In genomic region chr9:88534456-88535225, GRCh38 we compare ENCODE assay signal across 8 cellular contexts. TPM values are rescaled to one million over a fixed set of nuclear protein-coding genes. Genes with fewer than 3 reads are reported as not detected.
DNase-seq lines count a peak whose midpoint lies in the region; ATAC-seq and TF ChIP-seq lines count a peak whose summit lies in the region.

Gene NXNL2, plus strand, starts transcription at chr9:88535178. Its CDS starts 257 bp downstream, at chr9:88535435.

- ATAC-seq in activated naive CD4-positive, alpha-beta T cell treated with anti-CD3 and anti-CD28 coated beads, Interleukin-2, amount 50 U/mL, for 72 hours = peak; percentile 29 to 55
- ATAC-seq in Right ventricle myocardium superior (ENCODE audit: poor library complexity) = peak; percentile 75
- no peak for ATAC-seq in GM18867 (IDR thresholded peaks at IDR 0.05; ENCODE audit: unreplicated experiment)
- no peak for ATAC-seq in GM19351 (IDR thresholded peaks at IDR 0.05; ENCODE audit: unreplicated experiment)
- no peak for ATAC-seq in HG03097 (IDR thresholded peaks at IDR 0.05; ENCODE audit: low FRiP score, unreplicated experiment)

- CTCF ChIA-PET in Caco-2 (lab: Charles Lee) = interaction anchor here (0.6 kb wide), 2 partner anchors 16 to 827 kb away, joined by 3 to 5 read pairs; no protein-coding TSS in a partner anchor

- H3K36me3 Mint-ChIP-seq in Caco-2 (ENCODE audit: insufficient read depth, unreplicated experiment) = peaks cover 5% of the 10 kb centered on the region
- no peaks in the 10 kb centered on the region for H3K36me3 Mint-ChIP-seq in activated naive CD4-positive, alpha-beta T cell treated with anti-CD3 and anti-CD28 coated beads, Interleukin-2, amount 50 U/mL, for 72 hours

- H3K27ac Mint-ChIP-seq in Caco-2 (ENCODE audit: unreplicated experiment) = peak within 1 kb of the TSS; percentile 63
- no peak within 1 kb of the TSS for H3K27ac Mint-ChIP-seq in activated naive CD4-positive, alpha-beta T cell treated with anti-CD3 and anti-CD28 coated beads, Interleukin-2, amount 50 U/mL, for 72 hours

- H3K27ac ChIP-seq in osteoblast (ENCODE audit: low read depth, low read length) = peak within 1 kb of the TSS; percentile 92

- H3K9me3 Mint-ChIP-seq in Caco-2 (ENCODE audit: unreplicated experiment) = no peaks in the 10 kb centered on the region
- H3K9me3 Mint-ChIP-seq in activated naive CD4-positive, alpha-beta T cell treated with anti-CD3 and anti-CD28 coated beads, Interleukin-2, amount 50 U/mL, for 72 hours = no peaks in the 10 kb centered on the region

- peak within 1 kb of the TSS; percentile 80 for H2AFZ ChIP-seq in osteoblast (ENCODE audit: low read length)

- H3K36me3 ChIP-seq in Caco-2 (ENCODE audit: control insufficient read depth, insufficient read depth, low read length) (no peaks in the 10 kb centered on the region), osteoblast (ENCODE audit: insufficient read depth, low read length) (peaks cover 12% of the 10 kb centered on the region)

- peak within 1 kb of the TSS; percentile 80 for H3K4me3 Mint-ChIP-seq in Caco-2 (ENCODE audit: unreplicated experiment)

- no peaks in the 10 kb centered on the region for H3K27me3 ChIP-seq in Caco-2 (replicated peaks; ENCODE audit: control insufficient read depth, insufficient read depth, low read length)
- H3K27me3 ChIP-seq in osteoblast (ENCODE audit: insufficient read depth, low read length) = no peaks in the 10 kb centered on the region

- peaks cover 9% of the 10 kb centered on the region for H4K20me1 ChIP-seq in osteoblast (ENCODE audit: insufficient read depth, low read length)

- peaks cover 12% of the 10 kb centered on the region for H3K4me1 Mint-ChIP-seq in Caco-2 (ENCODE audit: low read depth, unreplicated experiment)

- intact Hi-C loops in Caco-2 (cut with micrococcal nuclease; ENCODE audit: unreplicated experiment) = loop anchor here (5.0 to 10.0 kb wide), 2 partner anchors 50 to 147 kb away; partner anchors contain the start of gene SPIN1
- intact Hi-C loops in Right ventricle myocardium superior (cut with DNase I) = no loop called here

- no TSS peak for BruUV-seq in Caco-2 (replicated peaks; lab: Mats Ljungman, UMichigan)

- H3K79me2 ChIP-seq in osteoblast (ENCODE audit: insufficient read depth, low read length) = peaks cover 54% of the 10 kb centered on the region

- no peaks in the 10 kb centered on the region for H3K27me3 Mint-ChIP-seq in Caco-2 (ENCODE audit: insufficient read depth, unreplicated experiment)

- H3K9me3 ChIP-seq in Caco-2 = no peaks in the 10 kb centered on the region
- no peaks in the 10 kb centered on the region for H3K9me3 ChIP-seq in osteoblast (ENCODE audit: low read depth, low read length)

- DNase-seq in Caco-2 (peak; percentile 86 to 91), NCI-H226 (peak; percentile 83), Right ventricle myocardium superior (peak; percentile 80), osteoblast (ENCODE audit: insufficient read length, low spot score, missing footprints) (peak; percentile 96)
- no peak for DNase-seq in activated naive CD4-positive, alpha-beta T cell treated with anti-CD3 and anti-CD28 coated beads, Interleukin-2, amount 50 U/mL, for 72 hours (ENCODE audit: low spot score in 2 of 2)

- H3K4me3 ChIP-seq in Caco-2 (ENCODE audit: low read depth, low read length) (peak within 1 kb of the TSS; percentile 65), osteoblast (ENCODE audit: insufficient read depth, low read length) (peak within 1 kb of the TSS; percentile 80)

- H3K4me1 ChIP-seq in Caco-2 = peaks cover 9% of the 10 kb centered on the region; the same call in 1 of the 2 replicates
- H3K4me1 ChIP-seq in osteoblast (ENCODE audit: insufficient read depth, low read length) = peaks cover 51% of the 10 kb centered on the region

- H3K4me2 ChIP-seq in osteoblast (ENCODE audit: insufficient read depth, low read length) = peak within 1 kb of the TSS; percentile 89

- TF ChIP-seq CTCF in Caco-2 (IDR thresholded peaks at IDR 0.05; ENCODE audit: insufficient read depth in 1 of 2, low read depth in 1 of 2, low read length in 1 of 2, severe bottlenecking in 1 of 2, unreplicated experiment in 1 of 2) (no peak), osteoblast (IDR thresholded peaks at IDR 0.05; ENCODE audit: extremely low read depth, low read depth, low read length) (no peak)

- POLR2A ChIA-PET in Caco-2 (lab: Charles Lee) = interaction anchor here (0.6 kb wide), 3 partner anchors 141 to 505 kb away, joined by 3 to 9 read pairs (median 5); no protein-coding TSS in a partner anchor

RNA-seq across cellular contexts. Expression of gene NXNL2, which starts in this region (rescaled TPM):
- total RNA-seq in Caco-2 (2022) (0.52 and 0.60 TPM in 2 replicates), Right ventricle myocardium superior (not detected), osteoblast (3.3 and 7.4 TPM in 2 replicates)
- not detected for total RNA-seq in activated naive CD4-positive, alpha-beta T cell treated with anti-CD3 and anti-CD28 coated beads, Interleukin-2, amount 50 U/mL, for 72 hours

Comparison
In these comparisons a context has a peak if more than half of its experiments do, and no peak if none do; other contexts are left out.
1. Peak in DNase-seq and H3K4me3 ChIP-seq in Caco-2; RNA of the gene not detected or under 1 TPM.
2. Peak in ATAC-seq in activated naive CD4-positive, alpha-beta T cell treated with anti-CD3 and anti-CD28 coated beads, Interleukin-2, amount 50 U/mL, for 72 hours; RNA of the gene not detected or under 1 TPM.
3. Peak in DNase-seq and ATAC-seq in Right ventricle myocardium superior; RNA of the gene not detected or under 1 TPM.
4. DNase-seq: peak in NCI-H226 (single experiment) and osteoblast (single experiment); none in activated naive CD4-positive, alpha-beta T cell treated with anti-CD3 and anti-CD28 coated beads, Interleukin-2, amount 50 U/mL, for 72 hours (0 of 2).